Comparison of ENCODE assay signal across 4 cellular contexts in the genomic region with DNA sequence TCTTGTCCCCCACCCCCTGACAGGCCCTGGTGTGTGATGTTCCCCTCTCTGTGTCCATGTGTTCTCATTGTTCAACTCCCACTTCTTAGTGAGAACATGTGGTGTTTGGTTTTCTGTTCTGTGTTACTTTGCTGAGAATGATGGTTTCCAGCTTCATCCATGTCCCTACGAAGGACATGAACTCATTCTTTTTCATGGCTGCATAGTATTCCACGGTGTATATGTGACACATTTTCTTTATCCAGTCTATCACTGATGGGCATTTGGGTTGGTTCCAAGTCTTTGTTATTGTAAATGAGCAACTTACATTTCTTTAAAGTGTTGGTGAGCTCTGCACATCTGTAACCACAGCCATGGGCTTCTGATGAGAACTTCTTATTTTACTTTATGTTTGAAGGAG. TPM values are rescaled to one million over a fixed set of nuclear protein-coding genes. Genes with fewer than 3 reads are reported as not detected.
"Had no signal": no experiment of that assay in that cellular context is flagged by ENCODE, and none has a peak within 500 bp of the region (broad histone marks: within the 10 kb centered on the region; RNA-seq: fewer than 3 reads in every experiment).

No MANE protein-coding gene starts in this region.

RNA-seq across cellular contexts. Expression of gene PIRT, which starts 30.9 kb away (rescaled TPM):
- total RNA-seq: LHCN-M2, M059J, MCF 10A, NCI-H460 had no signal
